Comparison of ENCODE assay signal across 8 cellular contexts in genomic region chr12:57546438-57547365, GRCh38. TPM values are rescaled to one million over a fixed set of nuclear protein-coding genes. Genes with fewer than 3 reads are reported as not detected.
DNase-seq lines count a peak whose midpoint lies in the region; ATAC-seq, FAIRE-seq and TF ChIP-seq lines count a peak whose summit lies in the region.

Gene DCTN2, minus strand, starts transcription at chr12:57547192. Its CDS starts 129 bp downstream, at chr12:57547063.

- POLR2A ChIA-PET in BJ (lab: Charles Lee): interaction anchor here (0.5 to 0.7 kb wide), 5 partner anchors 13 to 526 kb away, joined by 3 to 14 read pairs (median 3); partner anchors contain the start of gene DDIT3

- no peaks in the 10 kb centered on the region for H3K36me3 ChIP-seq in BJ (ENCODE audit: control insufficient read depth, insufficient read depth, low read length)

- peak within 1 kb of the TSS; percentile 100 for H3K4me3 ChIP-seq in BJ (ENCODE audit: low read depth, low read length)

- peak; percentile 34 for TF ChIP-seq CTCF in BJ (IDR thresholded peaks at IDR 0.05; ENCODE audit: insufficient read depth, low read depth, low read length)

- H3K27ac ChIP-seq in cingulate gyrus (ENCODE audit: low read depth, low read length) (peak within 1 kb of the TSS; percentile 60), layer of hippocampus (ENCODE audit: low read depth, low read length) (peak within 1 kb of the TSS; percentile 59)

- peak; percentile 84 for DNase-seq in BJ (ENCODE audit: low read depth)
- peak; percentile 99 for DNase-seq in GM19239 (ENCODE audit: insufficient read length, low spot score)
- DNase-seq in NCI-H524 treated with DMSO at 0.1 percent for 48 hours (lab: John Stamatoyannopoulos, UW): peak; percentile 91
- DNase-seq in activated CD4-positive, alpha-beta T cell treated with anti-CD3 and anti-CD28 coated beads for 4 hours: peak; percentile 91 to 94
- peak; percentile 78 to 87 for DNase-seq in stimulated activated CD4-positive, alpha-beta T cell treated with anti-CD3 and anti-CD28 coated beads, Interleukin-1b, Interleukin-23, amount 100 ng/mL, for 4 hours (ENCODE audit: low read depth in 2 of 2)

- CTCF ChIA-PET in BJ (lab: Yijun Ruan, JAX): interaction anchor here (1.0 to 1.1 kb wide), 2 partner anchors 11 to 23 kb away, joined by 3 read pairs; no protein-coding TSS in a partner anchor

- FAIRE-seq in GM19239 (lab: Jason Lieb, UNC): peak; percentile 94

- H3K27me3 ChIP-seq in BJ (ENCODE audit: control insufficient read depth, insufficient read depth, low read length) (peaks cover 6% of the 10 kb centered on the region), layer of hippocampus (ENCODE audit: control insufficient read depth, insufficient read depth, low read length) (peaks cover 2% of the 10 kb centered on the region)

- peak; percentile 96 for ATAC-seq in HG03457 (IDR thresholded peaks at IDR 0.05; ENCODE audit: unreplicated experiment)

RNA-seq across cellular contexts. Expression of gene DCTN2, which starts in this region (rescaled TPM):
- polyA plus RNA-seq in BJ (2011; rRNA removed): 133 and 167 TPM in 2 replicates
- 108 and 168 TPM in 2 replicates for polyA minus RNA-seq in BJ (2011; rRNA and poly(A)+ RNA removed)

Comparison
In these comparisons a context has a peak if more than half of its experiments do, and no peak if none do; other contexts are left out.
1. Peak in every context shown above with its lines: DNase-seq, ATAC-seq, H3K4me3 ChIP-seq and H3K27ac ChIP-seq.